ENCODE assay signal across 8 cellular contexts in genomic region chr4:184983660-184984356, GRCh38. TPM values are rescaled to one million over a fixed set of nuclear protein-coding genes. Genes with fewer than 3 reads are reported as not detected.
A peak's percentile ranks its signal among the peaks of the same experiment; 100 is the strongest.
DNase-seq lines count a peak whose midpoint lies in the region; ATAC-seq and TF ChIP-seq lines count a peak whose summit lies in the region.

No MANE protein-coding gene starts in this region.

- H3K27ac ChIP-seq in OCI-LY7 (ENCODE audit: low read depth, low read length, poor library complexity, severe bottlenecking) (no peak overlapping the region), heart left ventricle (no peak overlapping the region), gastrocnemius medialis (no peak overlapping the region)

- H3K9me3 ChIP-seq in OCI-LY7 (ENCODE audit: low read length) = no peaks in the 10 kb centered on the region
- no peaks in the 10 kb centered on the region for H3K9me3 ChIP-seq in heart left ventricle
- H3K9me3 ChIP-seq in gastrocnemius medialis = no peaks in the 10 kb centered on the region

- 29 to 47% (median 34%) methylated on average over 21 of the region's 21 CpGs for WGBS in heart left ventricle, 4 donors

- CTCF ChIA-PET in OCI-LY7 (lab: Charles Lee; ENCODE audit: unreplicated experiment) = interaction anchor here (0.5 to 0.6 kb wide), 2 partner anchors 203 to 284 kb away, joined by 3 read pairs; no protein-coding TSS in a partner anchor

- TF ChIP-seq CTCF in OCI-LY7 (conservative IDR thresholded peaks at IDR 0.05; ENCODE audit: low read length) (peak; percentile 78), heart left ventricle (IDR thresholded peaks at IDR 0.05) (peak in 10 of 12 donors; percentile 27 to 65 (median 50)), gastrocnemius medialis (IDR thresholded peaks at IDR 0.05 in 4 of 5, conservative IDR thresholded peaks at IDR 0.05 in 1 of 5) (peak in 4 of 5 experiments; percentile 21 to 43 (median 33))

- peak overlapping the region; percentile 39; the same call in 1 of the 2 replicates for H3K4me2 ChIP-seq in OCI-LY7 (ENCODE audit: low read length)

- no peaks in the 10 kb centered on the region for H3K27me3 ChIP-seq in heart left ventricle
- H3K27me3 ChIP-seq in gastrocnemius medialis = no peaks in the 10 kb centered on the region

- peaks cover 11% of the 10 kb centered on the region for H3K4me1 ChIP-seq in OCI-LY7 (ENCODE audit: insufficient read depth, low read length, poor library complexity, severe bottlenecking)
- H3K4me1 ChIP-seq in heart left ventricle = peaks cover 0 to 20% (median 11%) of the 10 kb centered on the region in 12 donors
- no peaks in the 10 kb centered on the region for H3K4me1 ChIP-seq in gastrocnemius medialis

- ATAC-seq in GM19468 (IDR thresholded peaks at IDR 0.05; ENCODE audit: extremely low read depth, unreplicated experiment) = peak; percentile 54
- peak; percentile 70 to 82 (median 78) for ATAC-seq in heart left ventricle
- ATAC-seq in gastrocnemius medialis = peak in 1 of 2 donors; percentile 62
- no peak for ATAC-seq in GM18861 (IDR thresholded peaks at IDR 0.05; ENCODE audit: unreplicated experiment)

- intact Hi-C loops in OCI-LY7 (cut with micrococcal nuclease; ENCODE audit: unreplicated experiment) = loop anchor here (1.0 to 5.0 kb wide), 2 partner anchors 239 to 722 kb away; no protein-coding TSS in a partner anchor
- intact Hi-C loops in heart left ventricle (cut with DNase I) = loop anchor here (1.0 to 10.0 kb wide), 6 partner anchors 157 to 239 kb away; partner anchors contain the start of gene ACSL1 (in 2 of the 10)
- intact Hi-C loops in gastrocnemius medialis (cut with DNase I; ENCODE audit: low total_unique reads) = loop anchor here (2.0 to 10.0 kb wide), 2 partner anchors 237 to 339 kb away; partner anchors contain the start of genes CASP3 and PRIMPOL

- H4K20me1 ChIP-seq in OCI-LY7 (ENCODE audit: insufficient read depth, low read length) = no peaks in the 10 kb centered on the region

- H3K9me2 ChIP-seq in OCI-LY7 (ENCODE audit: insufficient read depth, low read length) = no peaks in the 10 kb centered on the region

- POLR2A ChIA-PET in OCI-LY7 (lab: Charles Lee) = interaction anchor here (1.4 to 1.8 kb wide), 2 partner anchors 238 to 250 kb away, joined by 5 read pairs; partner anchors contain the start of gene CENPU

- DNase-seq in COLO668 (lab: John Stamatoyannopoulos, UW; ENCODE audit: unreplicated experiment) (peak; percentile 63), HT1080 (ENCODE audit: low read depth) (peak; percentile 38), OCI-LY7 (ENCODE audit: low spot score) (peak; percentile 84), heart left ventricle (peak; percentile 52 to 81 (median 64)), gastrocnemius medialis (peak; percentile 6 to 44)
- peak; percentile 83 for DNase-seq in activated effector memory CD4-positive, alpha-beta T cell treated with anti-CD3 and anti-CD28 coated beads, Interleukin-2, amount 50 U/mL, for 16 hours

- H2AFZ ChIP-seq in OCI-LY7 (ENCODE audit: low read length) = peak overlapping the region; percentile 32; the same call in 1 of the 2 replicates

- H3K36me3 ChIP-seq in OCI-LY7 (ENCODE audit: insufficient read depth, low read length) (no peaks in the 10 kb centered on the region), heart left ventricle (no peaks in the 10 kb centered on the region), gastrocnemius medialis (no peaks in the 10 kb centered on the region)

- no TSS peak for BruUV-seq in OCI-LY7 (replicated peaks; lab: Mats Ljungman, UMichigan)

- no peaks in the 10 kb centered on the region for H3K79me2 ChIP-seq in OCI-LY7 (ENCODE audit: insufficient read depth, low read depth, low read length)

- in situ Hi-C loops in gastrocnemius medialis (cut with MboI; ENCODE audit: low sequenced_read_pairs in 4 of 4) = loop anchor here in 3 of 4 donors (25.0 kb wide), 1 partner anchor 247 kb away; the partner anchor contains the start of gene CENPU (in 3 of the 3)

- H3K4me3 ChIP-seq in OCI-LY7 (ENCODE audit: low read depth, low read length, poor library complexity, severe bottlenecking) (no peak overlapping the region), heart left ventricle (no peak overlapping the region), gastrocnemius medialis (no peak overlapping the region)

- TF ChIP-seq POLR2A in heart left ventricle (IDR thresholded peaks at IDR 0.05) (no peak), gastrocnemius medialis (IDR thresholded peaks at IDR 0.05) (no peak)

RNA-seq across cellular contexts. Expression of gene HELT, which starts 34.5 kb away (rescaled TPM):
- total RNA-seq in HT1080 (2014; rRNA removed; shearing (Covaris generic)) = not detected in 2 replicates
- polyA plus RNA-seq in HT1080 (2015; cell fraction: cytosol; rRNA removed) = not detected in 2 replicates
- polyA plus RNA-seq in HT1080 (2015; cell fraction: nucleus; rRNA removed) = not detected in 2 replicates
- total RNA-seq in OCI-LY7 (2014; rRNA removed; shearing (Covaris generic)) = not detected in 2 replicates
- total RNA-seq in OCI-LY7 (2022) (not detected in 2 replicates), heart left ventricle (not detected), gastrocnemius medialis (not detected)
- polyA plus RNA-seq in heart left ventricle = not detected

Comparison
In these comparisons a context has a peak if more than half of its experiments do, and no peak if none do; other contexts are left out.
1. DNase-seq: peak in every context shown above with its lines; median percentile 84 in OCI-LY7; 83 in activated effector memory CD4-positive, alpha-beta T cell treated with anti-CD3 and anti-CD28 coated beads, Interleukin-2, amount 50 U/mL, for 16 hours; 64 in heart left ventricle; 63 in COLO668; 38 in HT1080; 25 in gastrocnemius medialis.